In genomic region chr2:12678189-12678588, GRCh38 we compare ENCODE assay signal across 29 cellular contexts.
"Had no signal": no experiment of that assay in that cellular context is flagged by ENCODE, and none has a peak within 500 bp of the region (broad histone marks: within the 10 kb centered on the region; RNA-seq: fewer than 3 reads in every experiment).

No MANE protein-coding gene starts in this region.

- H3K27ac ChIP-seq: adrenal gland, body of pancreas, esophagus squamous epithelium, WERI-Rb-1 had no signal

- DNase-seq: activated B cell treated with CpG ODN at 0.5 μM for 24 hours; activated CD4-positive, alpha-beta T cell treated with anti-CD3 and anti-CD28 coated beads for 48 hours; activated CD4-positive, alpha-beta T cell treated with anti-CD3 and anti-CD28 coated beads, Interleukin-2, amount 50 U/mL, for 1 hour; activated CD4-positive, alpha-beta T cell treated with anti-CD3 and anti-CD28 coated beads, Interleukin-2, amount 50 U/mL, for 48 hours; activated CD8-positive, alpha-beta memory T cell treated with anti-CD3 and anti-CD28 coated beads for 24 hours; activated CD8-positive, alpha-beta T cell treated with anti-CD3 and anti-CD28 coated beads for 36 hours; activated effector memory CD4-positive, alpha-beta T cell treated with Interleukin-2 at 50 U/mL for 16 hours; activated gamma-delta T cell treated with Interleukin-2 at 50 U/mL for 16 hours; activated naive CD4-positive, alpha-beta T cell treated with anti-CD3 and anti-CD28 coated beads, Interleukin-2, amount 50 U/mL, for 16 hours; activated naive CD4-positive, alpha-beta T cell treated with Interleukin-2 at 50 U/mL for 16 hours; activated T-cell treated with anti-CD3 and anti-CD28 coated beads, Interleukin-2, amount 50 U/mL, for 4 hours; adrenal gland; amygdala; aorta; body of pancreas; caudate nucleus; cortex of kidney; dermis blood vessel endothelial cell; effector CD4-positive, alpha-beta T cell; effector memory CD8-positive, alpha-beta T cell; erythroblast; esophagus squamous epithelium; foreskin fibroblast; head of caudate nucleus; T-helper 17 cell; T1000; WERI-Rb-1 had no signal

- ATAC-seq: activated CD4-positive, CD25-positive, alpha-beta regulatory T cell treated with anti-CD3 and anti-CD28 coated beads, Interleukin-2, amount 50 U/mL, for 24 hours; activated CD8-positive, alpha-beta T cell treated with anti-CD3 and anti-CD28 coated beads for 36 hours; activated T-cell treated with anti-CD3 and anti-CD28 coated beads, Interleukin-2, amount 50 U/mL, for 4 hours; activated T-helper 17 cell treated with anti-CD3 and anti-CD28 coated beads, Interleukin-2, amount 50 U/mL, for 72 hours; body of pancreas; effector memory CD8-positive, alpha-beta T cell; T-helper 17 cell had no signal

- H3K4me3 ChIP-seq: adrenal gland, body of pancreas, esophagus squamous epithelium had no signal

- H3K36me3 ChIP-seq: adrenal gland, esophagus squamous epithelium, WERI-Rb-1 had no signal

- H3K27me3 ChIP-seq: adrenal gland, body of pancreas, esophagus squamous epithelium had no signal

- H3K9me3 ChIP-seq: adrenal gland, body of pancreas, esophagus squamous epithelium had no signal
